Comparison of ENCODE assay signal across 8 cellular contexts in the genomic region with DNA sequence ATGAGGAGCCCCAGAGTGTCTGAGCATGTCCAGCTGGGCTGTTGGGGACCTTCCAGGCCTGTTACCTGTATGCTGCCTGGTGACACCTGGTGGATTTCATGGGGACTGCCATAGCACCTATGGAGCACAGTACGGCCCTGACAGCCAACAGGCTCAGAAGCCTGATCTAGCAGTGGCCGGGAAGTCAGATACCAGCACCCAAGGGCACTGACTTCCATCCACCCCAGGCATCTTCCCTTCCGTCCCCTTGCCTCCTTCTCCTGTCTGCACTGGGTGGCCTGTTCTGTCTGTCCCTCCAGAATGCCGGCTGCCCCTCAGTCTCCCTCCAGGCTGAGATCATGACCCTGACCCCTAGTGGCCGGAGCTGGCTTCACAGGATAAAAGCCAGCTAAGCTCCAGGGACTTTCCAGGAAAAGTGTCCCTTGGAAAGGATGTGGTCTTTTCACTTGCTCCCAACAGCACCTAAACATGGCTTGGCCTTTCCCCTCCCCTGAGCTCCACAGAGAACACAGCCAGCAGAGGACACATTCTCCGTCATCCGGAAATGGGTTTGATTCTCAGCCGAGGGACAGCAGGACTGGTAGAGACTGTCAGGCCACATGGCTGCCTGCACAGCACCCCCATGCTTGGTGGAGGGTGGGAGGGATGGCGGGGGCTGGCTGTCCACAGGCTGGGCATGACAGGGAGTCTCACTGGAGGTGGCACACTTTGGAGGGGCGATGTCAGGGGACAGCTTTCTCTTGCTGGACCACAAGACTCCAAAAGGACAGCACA. TPM values are rescaled to one million over a fixed set of nuclear protein-coding genes. Genes with fewer than 3 reads are reported as not detected.
DNase-seq lines count a peak whose midpoint lies in the region; ATAC-seq and TF ChIP-seq lines count a peak whose summit lies in the region.

No MANE protein-coding gene starts in this region.

- no peak for TF ChIP-seq EP300 in transverse colon (IDR thresholded peaks at IDR 0.05; ENCODE audit: low read depth)

- TF ChIP-seq POLR2A in transverse colon (IDR thresholded peaks at IDR 0.05), result no peak

- in situ Hi-C loops in transverse colon (cut with MboI; ENCODE audit: low pct_ligation_motif_present in 1 of 4, low pct_unique_long_range_greater_than_20kb in 1 of 4, low sequenced_read_pairs in 3 of 4), result loop anchor here (25.0 kb wide), 2 partner anchors 143 to 482 kb away; a partner anchor contains a TSS

- peak; percentile 81 to 98 (median 84) for TF ChIP-seq CTCF in transverse colon (IDR thresholded peaks at IDR 0.05)

- ATAC-seq in GM19463 (IDR thresholded peaks at IDR 0.05; ENCODE audit: unreplicated experiment), result peak; percentile 87
- ATAC-seq in HG03469 (IDR thresholded peaks at IDR 0.05; ENCODE audit: unreplicated experiment), result no peak

- H3K9ac ChIP-seq in HUES48 (ENCODE audit: low read depth, low read length), result no peak overlapping the region
- H3K9ac ChIP-seq in neuronal stem cell (ENCODE audit: low read depth, low read length, poor library complexity), result peak overlapping the region; percentile 70

- no peak overlapping the region for H4K8ac ChIP-seq in neuronal stem cell (ENCODE audit: low read depth, low read length)

- no peak overlapping the region for H3K4ac ChIP-seq in neuronal stem cell (ENCODE audit: low read length)

- no CpG with 5 or more reads among the region's 10 CpGs for WGBS in neuronal stem cell (ENCODE audit: extremely low coverage in 2 of 2, insufficient read length in 2 of 2, insufficient replicate concordance in 1 of 2), 2 donors
- 0 to 19% methylated on average over 1 to 10 of the region's 10 CpGs for WGBS in transverse colon (ENCODE audit: low coverage in 1 of 2), 2 donors

- H3K27me3 ChIP-seq in HUES48 (ENCODE audit: control insufficient read depth, insufficient read depth, low read length) (no peaks in the 10 kb centered on the region), neuronal stem cell (ENCODE audit: control insufficient read depth in 3 of 3, insufficient read depth in 3 of 3, low read depth in 1 of 3, low read length in 3 of 3) (peaks cover 0 to 3% (median 0%) of the 10 kb centered on the region in 3 experiments), transverse colon (no peaks in the 10 kb centered on the region)

- peaks cover 2% of the 10 kb centered on the region; the same call in 1 of the 2 replicates for H3K4me1 ChIP-seq in HUES48 (ENCODE audit: control insufficient read depth, insufficient read depth, low read length)
- H3K4me1 ChIP-seq in neuronal stem cell (ENCODE audit: control insufficient read depth in 2 of 2, insufficient read depth in 1 of 2, low read depth in 1 of 2, low read length in 2 of 2), result peaks cover 0 to 2% of the 10 kb centered on the region in 2 donors
- H3K4me1 ChIP-seq in transverse colon, result peaks cover 0 to 8% (median 0%) of the 10 kb centered on the region in 4 donors

- peak overlapping the region; percentile 89 for H2AFZ ChIP-seq in neuronal stem cell (ENCODE audit: low read length)

- H3K4me2 ChIP-seq in neuronal stem cell (ENCODE audit: insufficient read depth, low read length, poor library complexity, severe bottlenecking), result peak overlapping the region; percentile 65

- no peak overlapping the region for H2BK5ac ChIP-seq in neuronal stem cell (ENCODE audit: low read length)

- H4K91ac ChIP-seq in neuronal stem cell (ENCODE audit: low read depth, low read length, poor library complexity), result no peak overlapping the region

- no peak overlapping the region for H2AK5ac ChIP-seq in neuronal stem cell (ENCODE audit: low read depth, low read length)

- no peaks in the 10 kb centered on the region for H3K79me1 ChIP-seq in neuronal stem cell (ENCODE audit: low read depth, low read length)

- H2BK12ac ChIP-seq in neuronal stem cell (ENCODE audit: low read length), result no peak overlapping the region

- intact Hi-C loops in transverse colon (cut with DNase I; ENCODE audit: low total_unique reads), result no loop called here

- peak; percentile 75 for DNase-seq in AG08396 (ENCODE audit: low spot score)
- DNase-seq in activated CD8-positive, alpha-beta memory T cell treated with anti-CD3 and anti-CD28 coated beads, Interleukin-2, amount 50 U/mL, for 1 hour (ENCODE audit: extremely low read depth), result peak; percentile 26
- DNase-seq in fibroblast of gingiva (ENCODE audit: low read depth), result peak; percentile 30
- peak; percentile 79 for DNase-seq in neuronal stem cell (ENCODE audit: low spot score)
- DNase-seq in transverse colon, result peak; percentile 84

- H3K27ac ChIP-seq in HUES48 (ENCODE audit: low read depth, low read length) (peak overlapping the region; percentile 20), neuronal stem cell (replicated peaks; ENCODE audit: low read length) (no peak overlapping the region), transverse colon (peak overlapping the region in 3 of 4 donors; percentile 36 to 37 (median 36))

- H2BK120ac ChIP-seq in neuronal stem cell (ENCODE audit: low read depth, low read length), result no peak overlapping the region

- H3K18ac ChIP-seq in neuronal stem cell (ENCODE audit: low read length), result no peak overlapping the region

- H3K4me3 ChIP-seq in HUES48 (ENCODE audit: low read depth, low read length) (peak overlapping the region; percentile 67), neuronal stem cell (ENCODE audit: low read length in 2 of 2) (no peak overlapping the region), transverse colon (peak overlapping the region in 1 of 4 donors; percentile 40)

- H3K9me3 ChIP-seq in HUES48 (ENCODE audit: control insufficient read depth, insufficient read depth, low read length), result no peaks in the 10 kb centered on the region
- H3K9me3 ChIP-seq in neuronal stem cell (replicated peaks in 1 of 2; ENCODE audit: control insufficient read depth in 2 of 2, insufficient read depth in 1 of 2, low read depth in 1 of 2, low read length in 2 of 2), result no peaks in the 10 kb centered on the region
- H3K9me3 ChIP-seq in transverse colon, result no peaks in the 10 kb centered on the region

- H3K14ac ChIP-seq in neuronal stem cell (ENCODE audit: low read length), result no peak overlapping the region

- no peak overlapping the region for H3K23ac ChIP-seq in neuronal stem cell (ENCODE audit: low read depth, low read length, poor library complexity)

- H3K36me3 ChIP-seq in HUES48 (ENCODE audit: control insufficient read depth, insufficient read depth, low read length), result peaks cover 31% of the 10 kb centered on the region
- peaks cover 13 to 25% of the 10 kb centered on the region in 2 donors for H3K36me3 ChIP-seq in neuronal stem cell (replicated peaks in 1 of 2; ENCODE audit: control insufficient read depth in 2 of 2, insufficient read depth in 2 of 2, low read length in 2 of 2)
- H3K36me3 ChIP-seq in transverse colon, result no peaks in the 10 kb centered on the region

- no peak overlapping the region for H2BK15ac ChIP-seq in neuronal stem cell (ENCODE audit: low read length)

RNA-seq across cellular contexts. Expression of a gene that starts 9.5 kb away (rescaled TPM):
- polyA plus RNA-seq in neuronal stem cell (2013, experiment 1 of 2), result 5,275 TPM
- polyA plus RNA-seq in neuronal stem cell (2013, experiment 2 of 2), result 5,241 TPM
- total RNA-seq in transverse colon, result 1,000 to 10,000 TPM in 3 of 4 donors, 100 to 1,000 TPM in 1; 649 to 1,349 (median 1,094) TPM

Comparison
In these comparisons a context has a peak if more than half of its experiments do, and no peak if none do; other contexts are left out.
1. DNase-seq: peak in every context shown above with its lines; median percentile 84 in transverse colon; 79 in neuronal stem cell; 75 in AG08396; 30 in fibroblast of gingiva; 26 in activated CD8-positive, alpha-beta memory T cell treated with anti-CD3 and anti-CD28 coated beads, Interleukin-2, amount 50 U/mL, for 1 hour.